Comparison of ENCODE assay signal across 1 cellular context in the genomic region with DNA sequence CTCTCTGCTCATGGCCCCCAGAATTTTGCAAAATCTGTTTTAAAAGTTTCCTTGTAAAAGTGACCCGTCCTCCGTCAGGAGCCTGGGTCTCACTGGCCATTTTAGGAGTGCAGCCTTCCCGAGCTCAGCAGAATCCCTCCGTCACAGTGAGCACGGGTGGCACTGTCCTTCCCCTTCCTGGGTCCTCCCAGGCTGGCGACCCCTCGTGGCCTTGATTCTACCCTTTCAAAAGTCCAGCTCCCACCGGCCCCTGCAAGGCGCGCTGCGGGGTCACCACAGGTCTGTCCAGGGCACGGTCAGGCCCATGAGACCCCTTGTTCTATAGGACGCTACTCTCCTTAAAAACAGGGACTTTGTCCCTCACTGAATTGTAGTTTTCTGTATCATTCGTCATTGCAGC.
TF ChIP-seq lines count a peak whose summit lies in the region.

No MANE protein-coding gene starts in this region.

TF ChIP-seq in HepG2, 621 proteins besides CTCF, POLR2A, EP300 and RAD21:
- no peak for TF ChIP-seq RFX1 (IDR thresholded peaks at IDR 0.05)
- TF ChIP-seq, protein P1, sequence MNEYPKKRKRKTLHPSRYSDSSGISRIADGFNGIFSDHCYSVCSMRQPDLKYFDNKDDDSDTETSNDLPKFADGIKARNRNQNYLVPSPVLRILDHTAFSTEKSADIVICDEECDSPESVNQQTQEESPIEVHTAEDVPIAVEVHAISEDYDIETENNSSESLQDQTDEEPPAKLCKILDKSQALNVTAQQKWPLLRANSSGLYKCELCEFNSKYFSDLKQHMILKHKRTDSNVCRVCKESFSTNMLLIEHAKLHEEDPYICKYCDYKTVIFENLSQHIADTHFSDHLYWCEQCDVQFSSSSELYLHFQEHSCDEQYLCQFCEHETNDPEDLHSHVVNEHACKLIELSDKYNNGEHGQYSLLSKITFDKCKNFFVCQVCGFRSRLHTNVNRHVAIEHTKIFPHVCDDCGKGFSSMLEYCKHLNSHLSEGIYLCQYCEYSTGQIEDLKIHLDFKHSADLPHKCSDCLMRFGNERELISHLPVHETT (CRISPR knock-in tag; conservative IDR thresholded peaks at IDR 0.05), result no peak
- TF ChIP-seq, protein P2, sequence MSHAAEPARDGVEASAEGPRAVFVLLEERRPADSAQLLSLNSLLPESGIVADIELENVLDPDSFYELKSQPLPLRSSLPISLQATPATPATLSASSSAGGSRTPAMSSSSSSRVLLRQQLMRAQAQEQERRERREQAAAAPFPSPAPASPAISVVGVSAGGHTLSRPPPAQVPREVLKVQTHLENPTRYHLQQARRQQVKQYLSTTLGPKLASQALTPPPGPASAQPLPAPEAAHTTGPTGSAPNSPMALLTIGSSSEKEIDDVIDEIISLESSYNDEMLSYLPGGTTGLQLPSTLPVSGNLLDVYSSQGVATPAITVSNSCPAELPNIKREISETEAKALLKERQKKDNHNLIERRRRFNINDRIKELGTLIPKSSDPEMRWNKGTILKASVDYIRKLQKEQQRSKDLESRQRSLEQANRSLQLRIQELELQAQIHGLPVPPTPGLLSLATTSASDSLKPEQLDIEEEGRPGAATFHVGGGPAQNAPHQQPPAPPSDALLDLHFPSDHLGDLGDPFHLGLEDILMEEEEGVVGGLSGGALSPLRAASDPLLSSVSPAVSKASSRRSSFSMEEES (CRISPR knock-in tag; IDR thresholded peaks at IDR 0.05), result no peak
